ENCODE assay signal across 13 cellular contexts in the genomic region with DNA sequence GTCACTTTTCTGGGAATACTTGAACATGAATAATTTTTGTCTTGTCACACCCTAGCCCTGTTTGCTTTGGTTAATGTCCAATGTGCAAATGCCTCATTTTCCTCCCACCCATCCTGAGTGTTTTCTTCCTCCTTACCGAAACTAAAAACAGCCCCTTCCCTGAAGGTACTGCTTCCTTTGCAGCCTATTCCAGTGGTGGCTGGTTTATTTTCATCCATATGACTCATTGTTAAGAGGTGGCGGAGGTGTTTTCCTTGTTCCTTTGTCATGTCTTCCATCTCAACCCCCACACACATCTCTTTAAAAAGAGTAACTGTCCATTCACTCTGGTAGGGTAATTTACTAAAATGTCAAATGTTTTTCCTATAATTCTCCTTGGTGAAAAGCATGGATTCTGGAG.
"Had no signal": no experiment of that assay in that cellular context is flagged by ENCODE, and none has a peak within 500 bp of the region (broad histone marks: within the 10 kb centered on the region; RNA-seq: fewer than 3 reads in every experiment).

No MANE protein-coding gene starts in this region.

- H3K27me3 ChIP-seq: dorsolateral prefrontal cortex, tibial artery had no signal

- DNase-seq: activated B cell treated with CpG ODN at 0.5 μM for 24 hours; activated CD4-positive, alpha-beta memory T cell treated with anti-CD3 and anti-CD28 coated beads for 36 hours; activated CD4-positive, alpha-beta T cell treated with anti-CD3 and anti-CD28 coated beads for 4 hours; activated CD8-positive, alpha-beta memory T cell treated with anti-CD3 and anti-CD28 coated beads, Interleukin-2, amount 10 ng/mL, durations not matched to agents 7 days and 5 days; dorsolateral prefrontal cortex; foreskin melanocyte; mesenchymal stem cell; naive thymus-derived CD8-positive, alpha-beta T cell; retina; stimulated activated CD8-positive, alpha-beta memory T cell treated with anti-CD3 and anti-CD28 coated beads, Interleukin-4, amount 100 ng/mL, for 48 hours; stimulated activated naive CD4-positive, alpha-beta T cell treated with Interleukin-2 at 50 U/mL for 16 hours; tibial artery had no signal

- H3K27ac ChIP-seq: parathyroid adenoma, tibial artery had no signal

- H3K9me3 ChIP-seq: tibial artery had no signal

- ATAC-seq: activated CD8-positive, alpha-beta memory T cell treated with anti-CD3 and anti-CD28 coated beads, Interleukin-2, amount 10 ng/mL, durations not matched to agents 7 days and 5 days; naive thymus-derived CD8-positive, alpha-beta T cell had no signal

- H3K4me3 ChIP-seq: dorsolateral prefrontal cortex, tibial artery had no signal

- H3K4me1 ChIP-seq: parathyroid adenoma, tibial artery had no signal
